Comparison of ENCODE assay signal across 1 cellular context in the genomic region with DNA sequence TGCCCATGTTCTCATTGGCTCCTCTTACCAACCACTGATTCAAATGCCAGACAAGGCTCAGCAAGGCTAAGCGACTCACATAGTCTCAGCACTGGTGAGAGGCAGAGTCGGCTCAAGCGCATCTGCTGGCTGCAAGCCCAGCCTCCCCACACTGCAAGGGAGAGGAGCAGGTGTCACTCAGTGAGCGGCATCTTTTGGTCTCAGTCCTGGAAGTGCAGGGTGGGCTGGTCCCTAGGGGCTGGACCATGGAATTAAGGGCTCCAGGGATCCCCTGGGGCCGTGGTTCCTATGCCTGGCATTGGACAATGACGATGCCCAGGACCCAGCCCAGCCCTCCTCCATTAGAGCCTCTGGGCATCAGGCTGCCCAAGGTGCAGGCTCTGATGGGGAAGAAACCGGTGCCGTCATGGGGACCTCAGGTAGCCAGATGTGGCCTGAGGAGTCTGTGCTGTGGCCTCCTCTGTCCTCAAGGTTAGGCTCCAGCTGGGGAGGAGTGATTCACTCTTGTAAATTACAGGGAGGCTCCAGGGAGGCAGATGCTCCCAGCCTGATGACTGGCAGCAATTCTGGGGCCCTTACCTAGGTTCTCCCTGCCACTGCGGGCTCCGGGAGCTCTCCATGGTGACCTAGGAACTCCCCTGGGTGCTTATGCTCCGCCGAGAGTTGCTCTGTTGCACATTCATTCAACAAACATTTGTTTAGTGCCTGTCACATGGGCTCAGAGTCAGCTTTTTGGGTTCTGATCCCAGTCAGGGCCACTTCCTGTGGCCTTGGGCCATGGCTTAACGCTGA.
TF ChIP-seq lines count a peak whose summit lies in the region.

No MANE protein-coding gene starts in this region.

TF ChIP-seq in IMR-90, 13 proteins besides CTCF, POLR2A, EP300 and RAD21:
- no peak for TF ChIP-seq NFE2L2 (IDR thresholded peaks at IDR 0.05; ENCODE audit: low read depth, low read length)
- no peak for TF ChIP-seq RFX5 (IDR thresholded peaks at IDR 0.05; ENCODE audit: low read depth, low read length)
- no peak for TF ChIP-seq CHD1 (IDR thresholded peaks at IDR 0.05; ENCODE audit: low read depth, low read length)
- TF ChIP-seq CEBPB (IDR thresholded peaks at IDR 0.05; ENCODE audit: low read depth, low read length) = no peak
- TF ChIP-seq SMC3 (IDR thresholded peaks at IDR 0.05; ENCODE audit: low read depth, low read length) = no peak
- TF ChIP-seq, protein P1, sequence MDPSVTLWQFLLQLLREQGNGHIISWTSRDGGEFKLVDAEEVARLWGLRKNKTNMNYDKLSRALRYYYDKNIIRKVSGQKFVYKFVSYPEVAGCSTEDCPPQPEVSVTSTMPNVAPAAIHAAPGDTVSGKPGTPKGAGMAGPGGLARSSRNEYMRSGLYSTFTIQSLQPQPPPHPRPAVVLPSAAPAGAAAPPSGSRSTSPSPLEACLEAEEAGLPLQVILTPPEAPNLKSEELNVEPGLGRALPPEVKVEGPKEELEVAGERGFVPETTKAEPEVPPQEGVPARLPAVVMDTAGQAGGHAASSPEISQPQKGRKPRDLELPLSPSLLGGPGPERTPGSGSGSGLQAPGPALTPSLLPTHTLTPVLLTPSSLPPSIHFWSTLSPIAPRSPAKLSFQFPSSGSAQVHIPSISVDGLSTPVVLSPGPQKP (IDR thresholded peaks at IDR 0.05; ENCODE audit: borderline replicate concordance, low read depth, low read length) = no peak
- no peak for TF ChIP-seq BHLHE40 (IDR thresholded peaks at IDR 0.05; ENCODE audit: low read depth, low read length)
- no peak for TF ChIP-seq FOS (IDR thresholded peaks at IDR 0.05; ENCODE audit: low read depth, low read length)
TF ChIP-seq in IMR-90: peak in this region for 0.
